Comparison of ENCODE assay signal across 22 cellular contexts in the genomic region with DNA sequence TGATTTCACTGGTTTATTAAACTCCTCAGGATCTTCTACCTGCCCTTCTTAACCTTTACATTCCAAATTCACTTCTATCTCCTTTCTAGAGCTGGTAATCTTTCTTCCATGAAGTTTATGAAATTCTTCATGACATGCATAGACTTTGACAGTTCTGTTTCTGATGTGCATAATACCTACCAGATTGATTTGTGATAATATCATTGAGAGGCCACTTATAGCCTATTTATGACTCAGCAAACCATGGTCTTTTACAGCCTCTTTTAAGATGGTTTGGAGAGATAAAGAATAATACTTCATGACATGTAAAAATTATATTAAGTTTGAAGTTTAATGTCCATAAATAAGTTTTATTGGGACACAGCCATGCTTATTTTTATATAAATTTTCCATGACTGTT. TPM values are rescaled to one million over a fixed set of nuclear protein-coding genes. Genes with fewer than 3 reads are reported as not detected.
"Had no signal": no experiment of that assay in that cellular context is flagged by ENCODE, and none has a peak within 500 bp of the region (broad histone marks: within the 10 kb centered on the region; RNA-seq: fewer than 3 reads in every experiment).

No MANE protein-coding gene starts in this region.

- DNase-seq: Kasumi-1, MV-4-11, NCI-H1048, NCI-H1105, NCI-H1417, NCI-H146, NCI-H1694 treated with DMSO at 0.1 percent for 48 hours, NCI-H1930, NCI-H2081, NCI-H2107, NCI-H2171 treated with DMSO at 0.1 percent for 48 hours, NCI-H345, NCI-H446 treated with DMSO at 0.1 percent for 48 hours, NCI-H524 treated with DMSO at 0.1 percent for 48 hours, NCI-H69, SHP77, T-helper 1 cell, T-helper 17 cell had no signal

- H3K27ac ChIP-seq: KMS-11, RWPE1, SK-N-MC had no signal

- H3K4me3 ChIP-seq: K562, SK-N-MC had no signal

RNA-seq across cellular contexts. Expression of a gene that starts 49.3 kb away (rescaled TPM):
- total RNA-seq: K562 had no signal
- polyA plus RNA-seq: K562 had no signal
